Comparison of ENCODE assay signal across 1 cellular context in genomic region chr6:66489269-66489987, GRCh38.
TF ChIP-seq lines count a peak whose summit lies in the region.

No MANE protein-coding gene starts in this region.

TF ChIP-seq in HepG2, 621 proteins besides CTCF, POLR2A, EP300 and RAD21 (continued from another document and continues in another):
- TF ChIP-seq ZBTB34 (CRISPR knock-in tag; IDR thresholded peaks at IDR 0.05): no peak
- no peak for TF ChIP-seq EED (CRISPR knock-in tag; IDR thresholded peaks at IDR 0.05)
- TF ChIP-seq DRAP1 (CRISPR knock-in tag; IDR thresholded peaks at IDR 0.05): no peak
- no peak for TF ChIP-seq ZBTB40 (IDR thresholded peaks at IDR 0.05)
- peak; percentile 18; the same call in 1 of the 2 replicates for TF ChIP-seq ZBTB40 (CRISPR knock-in tag; IDR thresholded peaks at IDR 0.05)
- no peak for TF ChIP-seq ZBTB33 (CRISPR knock-in tag; IDR thresholded peaks at IDR 0.05)
- no peak for TF ChIP-seq RELA (CRISPR knock-in tag; IDR thresholded peaks at IDR 0.05)
- no peak for TF ChIP-seq SP140L (CRISPR knock-in tag; IDR thresholded peaks at IDR 0.05; ENCODE audit: borderline replicate concordance)
- no peak for TF ChIP-seq NPAS2 (CRISPR knock-in tag; IDR thresholded peaks at IDR 0.05; ENCODE audit: borderline replicate concordance)
- TF ChIP-seq MXD3 (CRISPR knock-in tag; IDR thresholded peaks at IDR 0.05): no peak
- no peak for TF ChIP-seq GPN1 (CRISPR knock-in tag; IDR thresholded peaks at IDR 0.05; ENCODE audit: borderline replicate concordance)
- TF ChIP-seq YEATS2 (CRISPR knock-in tag; IDR thresholded peaks at IDR 0.05; ENCODE audit: borderline replicate concordance): no peak
- no peak for TF ChIP-seq MAX (IDR thresholded peaks at IDR 0.05)
- no peak for TF ChIP-seq CBFB (CRISPR knock-in tag; IDR thresholded peaks at IDR 0.05)
- 0 out of 2 replicates have a peak, but pooled peaks have one; percentile 38 for TF ChIP-seq ZNF503 (CRISPR knock-in tag; IDR thresholded peaks at IDR 0.05)
- no peak for TF ChIP-seq ZNF496 (CRISPR knock-in tag; IDR thresholded peaks at IDR 0.05; ENCODE audit: insufficient replicate concordance)
- TF ChIP-seq E2F2 (CRISPR knock-in tag; IDR thresholded peaks at IDR 0.05; ENCODE audit: borderline replicate concordance): no peak
- no peak for TF ChIP-seq NKX3-1 (CRISPR knock-in tag; IDR thresholded peaks at IDR 0.05)
- no peak for TF ChIP-seq ELF3 (CRISPR knock-in tag; IDR thresholded peaks at IDR 0.05)
- no peak for TF ChIP-seq AHR (CRISPR knock-in tag; IDR thresholded peaks at IDR 0.05)
- no peak for TF ChIP-seq TERF1 (CRISPR knock-in tag; IDR thresholded peaks at IDR 0.05)
- no peak for TF ChIP-seq ZNF770 (CRISPR knock-in tag; IDR thresholded peaks at IDR 0.05)
- no peak for TF ChIP-seq AGO1 (IDR thresholded peaks at IDR 0.05; ENCODE audit: low read depth, low read length, poor library complexity, severe bottlenecking)
- no peak for TF ChIP-seq ZSCAN22 (CRISPR knock-in tag; IDR thresholded peaks at IDR 0.05)
- TF ChIP-seq ZNF75D (CRISPR knock-in tag; IDR thresholded peaks at IDR 0.05; ENCODE audit: borderline replicate concordance): no peak
- TF ChIP-seq ZNF792 (CRISPR knock-in tag; IDR thresholded peaks at IDR 0.05): peak; percentile 70; the same call in 1 of the 2 replicates
- no peak for TF ChIP-seq DMAP1 (CRISPR knock-in tag; IDR thresholded peaks at IDR 0.05)
- TF ChIP-seq ZNF510 (CRISPR knock-in tag; IDR thresholded peaks at IDR 0.05; ENCODE audit: low read depth): no peak
- TF ChIP-seq ZNF382 (CRISPR knock-in tag; IDR thresholded peaks at IDR 0.05; ENCODE audit: borderline replicate concordance): no peak
- no peak for TF ChIP-seq ZNF691 (CRISPR knock-in tag; IDR thresholded peaks at IDR 0.05; ENCODE audit: borderline replicate concordance, low read depth)
- TF ChIP-seq ZNF629 (CRISPR knock-in tag; conservative IDR thresholded peaks at IDR 0.05): no peak
- no peak for TF ChIP-seq ZC3H13 (CRISPR knock-in tag; IDR thresholded peaks at IDR 0.05)
- peak; percentile 41; the same call in 1 of the 2 replicates for TF ChIP-seq ZNF331 (CRISPR knock-in tag; IDR thresholded peaks at IDR 0.05)
- no peak for TF ChIP-seq TEF (CRISPR knock-in tag; IDR thresholded peaks at IDR 0.05)
- no peak for TF ChIP-seq ZNF777 (CRISPR knock-in tag; IDR thresholded peaks at IDR 0.05)
- peak; percentile 69 for TF ChIP-seq ZNF644 (CRISPR knock-in tag; IDR thresholded peaks at IDR 0.05; ENCODE audit: low read depth)
